In genomic region chr11:48028909-48029685, GRCh38 we compare ENCODE assay signal across 13 cellular contexts. TPM values are rescaled to one million over a fixed set of nuclear protein-coding genes. Genes with fewer than 3 reads are reported as not detected.
A peak's percentile ranks its signal among the peaks of the same experiment; 100 is the strongest.
DNase-seq lines count a peak whose midpoint lies in the region; ATAC-seq, FAIRE-seq and TF ChIP-seq lines count a peak whose summit lies in the region.
"Had no signal": no experiment of that assay in that cellular context is flagged by ENCODE, and none has a peak within 500 bp of the region (broad histone marks: within the 10 kb centered on the region; RNA-seq: fewer than 3 reads in every experiment).

No MANE protein-coding gene starts in this region.

- TF ChIP-seq CTCF in transverse colon (IDR thresholded peaks at IDR 0.05) (no peak), sigmoid colon (IDR thresholded peaks at IDR 0.05) (no peak)

- H3K9me3 ChIP-seq in transverse colon, result no peaks in the 10 kb centered on the region
- H3K9me3 ChIP-seq in sigmoid colon, result no peaks in the 10 kb centered on the region
- H3K9me3 ChIP-seq in MG63, result no peaks in the 10 kb centered on the region
- H3K9me3 ChIP-seq: adrenal gland, esophagus muscularis mucosa had no signal

- no peaks in the 10 kb centered on the region for H3K27me3 Mint-ChIP-seq in activated naive CD4-positive, alpha-beta T cell treated with anti-CD3 and anti-CD28 coated beads, Interleukin-2, amount 50 U/mL, for 24 hours
- no peaks in the 10 kb centered on the region for H3K27me3 Mint-ChIP-seq in activated CD8-positive, alpha-beta T cell treated with anti-CD3 and anti-CD28 coated beads, Interleukin-2, amount 10 ng/mL, durations not matched to agents 7 days and 5 days (ENCODE audit: low read depth)

- no peak for TF ChIP-seq POLR2A in transverse colon (IDR thresholded peaks at IDR 0.05)
- no peak for TF ChIP-seq POLR2A in sigmoid colon (IDR thresholded peaks at IDR 0.05)

- no peak for FAIRE-seq in GM19239 (lab: Jason Lieb, UNC)

- 72 to 100% methylated on average over 3 to 7 of the region's 7 CpGs for WGBS in transverse colon (ENCODE audit: low coverage in 1 of 2), 2 donors
- WGBS in sigmoid colon, 2 donors, result 57 to 74% methylated on average over 7 of the region's 7 CpGs

- H3K27me3 ChIP-seq in transverse colon (no peaks in the 10 kb centered on the region), sigmoid colon (no peaks in the 10 kb centered on the region), MG63 (no peaks in the 10 kb centered on the region)
- H3K27me3 ChIP-seq: adrenal gland, esophagus muscularis mucosa had no signal

- CTCF ChIA-PET in activated CD8-positive, alpha-beta T cell treated with anti-CD3 and anti-CD28 coated beads, Interleukin-2, amount 10 ng/mL, durations not matched to agents 7 days and 5 days (lab: Charles Lee), result interaction anchor here (0.6 to 2.0 kb wide), 4 partner anchors 14 to 94 kb away, joined by 3 to 10 read pairs (median 3); no protein-coding TSS in a partner anchor

- TF ChIP-seq EP300 in transverse colon (IDR thresholded peaks at IDR 0.05; ENCODE audit: low read depth) (no peak), sigmoid colon (IDR thresholded peaks at IDR 0.05) (no peak)

- H3K4me1 ChIP-seq in transverse colon (peaks cover 0 to 35% (median 11%) of the 10 kb centered on the region in 4 donors), sigmoid colon (peaks cover 0 to 30% (median 18%) of the 10 kb centered on the region in 4 donors)

- H3K36me3 ChIP-seq in transverse colon, result no peaks in the 10 kb centered on the region
- H3K36me3 ChIP-seq in sigmoid colon, result no peaks in the 10 kb centered on the region
- H3K36me3 ChIP-seq in MG63, result peaks cover 5% of the 10 kb centered on the region; the same call in 1 of the 2 replicates
- H3K36me3 ChIP-seq: adrenal gland, esophagus muscularis mucosa had no signal

- no peak overlapping the region for H3K4me3 ChIP-seq in transverse colon
- H3K4me3 ChIP-seq in sigmoid colon, result no peak overlapping the region
- H3K4me3 ChIP-seq in MG63, result no peak overlapping the region
- H3K4me3 ChIP-seq: adrenal gland, esophagus muscularis mucosa had no signal

- no peak for DNase-seq in activated naive CD4-positive, alpha-beta T cell treated with Interleukin-2 at 50 U/mL for 16 hours
- DNase-seq in activated CD8-positive, alpha-beta T cell treated with anti-CD3 and anti-CD28 coated beads, Interleukin-2, amount 10 ng/mL, durations not matched to agents 7 days and 5 days, result peak; percentile 44
- DNase-seq in iris pigment epithelial cell (ENCODE audit: low read depth) (peak; percentile 44), transverse colon (no peak), GM19239 (ENCODE audit: insufficient read length, low spot score) (no peak), sigmoid colon (no peak), MG63 (no peak)
- DNase-seq: adrenal gland, AML-193, NCI-H446 had no signal

- intact Hi-C loops in transverse colon (cut with DNase I; ENCODE audit: low total_unique reads) (no loop called here), sigmoid colon (cut with DNase I) (no loop called here)

- POLR2A ChIA-PET in activated CD8-positive, alpha-beta T cell treated with anti-CD3 and anti-CD28 coated beads, Interleukin-2, amount 10 ng/mL, durations not matched to agents 7 days and 5 days (lab: Charles Lee), result interaction anchor here (0.7 to 1.1 kb wide), 3 partner anchors 11 to 25 kb away, joined by 3 to 6 read pairs (median 3); no protein-coding TSS in a partner anchor

- peaks cover 59% of the 10 kb centered on the region for H3K4me1 Mint-ChIP-seq in activated naive CD4-positive, alpha-beta T cell treated with anti-CD3 and anti-CD28 coated beads, Interleukin-2, amount 50 U/mL, for 24 hours
- peaks cover 65% of the 10 kb centered on the region for H3K4me1 Mint-ChIP-seq in activated CD8-positive, alpha-beta T cell treated with anti-CD3 and anti-CD28 coated beads, Interleukin-2, amount 10 ng/mL, durations not matched to agents 7 days and 5 days (ENCODE audit: low read depth)

- peaks cover 6% of the 10 kb centered on the region for H3K36me3 Mint-ChIP-seq in activated naive CD4-positive, alpha-beta T cell treated with anti-CD3 and anti-CD28 coated beads, Interleukin-2, amount 50 U/mL, for 24 hours
- H3K36me3 Mint-ChIP-seq in activated CD8-positive, alpha-beta T cell treated with anti-CD3 and anti-CD28 coated beads, Interleukin-2, amount 10 ng/mL, durations not matched to agents 7 days and 5 days (ENCODE audit: low read depth), result peaks cover 48% of the 10 kb centered on the region
- H3K36me3 Mint-ChIP-seq: IgD-negative memory B cell had no signal

- no peaks in the 10 kb centered on the region for H3K9me3 Mint-ChIP-seq in activated naive CD4-positive, alpha-beta T cell treated with anti-CD3 and anti-CD28 coated beads, Interleukin-2, amount 50 U/mL, for 24 hours
- no peaks in the 10 kb centered on the region for H3K9me3 Mint-ChIP-seq in activated CD8-positive, alpha-beta T cell treated with anti-CD3 and anti-CD28 coated beads, Interleukin-2, amount 10 ng/mL, durations not matched to agents 7 days and 5 days (ENCODE audit: insufficient read depth)
- H3K9me3 Mint-ChIP-seq: IgD-negative memory B cell had no signal

- H3K27ac Mint-ChIP-seq in activated naive CD4-positive, alpha-beta T cell treated with anti-CD3 and anti-CD28 coated beads, Interleukin-2, amount 50 U/mL, for 24 hours, result peak overlapping the region; percentile 69
- H3K27ac Mint-ChIP-seq in activated CD8-positive, alpha-beta T cell treated with anti-CD3 and anti-CD28 coated beads, Interleukin-2, amount 10 ng/mL, durations not matched to agents 7 days and 5 days, result peak overlapping the region; percentile 73
- H3K27ac Mint-ChIP-seq: IgD-negative memory B cell had no signal

- ATAC-seq in activated CD8-positive, alpha-beta T cell treated with anti-CD3 and anti-CD28 coated beads, Interleukin-2, amount 10 ng/mL, durations not matched to agents 7 days and 5 days, result peak; percentile 71

- in situ Hi-C loops in transverse colon (cut with MboI; ENCODE audit: low pct_ligation_motif_present in 1 of 4, low pct_unique_long_range_greater_than_20kb in 1 of 4, low sequenced_read_pairs in 3 of 4), result no loop called here

- H3K4me3 Mint-ChIP-seq in activated naive CD4-positive, alpha-beta T cell treated with anti-CD3 and anti-CD28 coated beads, Interleukin-2, amount 50 U/mL, for 24 hours, result no peak overlapping the region
- H3K4me3 Mint-ChIP-seq in activated CD8-positive, alpha-beta T cell treated with anti-CD3 and anti-CD28 coated beads, Interleukin-2, amount 10 ng/mL, durations not matched to agents 7 days and 5 days, result no peak overlapping the region
- H3K4me3 Mint-ChIP-seq: IgD-negative memory B cell had no signal

- H3K27ac ChIP-seq in transverse colon, result peak overlapping the region in 3 of 4 donors; percentile 15 to 27 (median 26)
- peak overlapping the region in 1 of 4 donors; percentile 5 for H3K27ac ChIP-seq in sigmoid colon
- H3K27ac ChIP-seq: esophagus muscularis mucosa had no signal

RNA-seq across cellular contexts. Expression of gene PTPRJ, which starts 48.7 kb away (rescaled TPM):
- total RNA-seq in activated CD8-positive, alpha-beta T cell treated with anti-CD3 and anti-CD28 coated beads, Interleukin-2, amount 10 ng/mL, durations not matched to agents 7 days and 5 days, result 10 to 100 TPM; 56.5 to 62.9 TPM
- total RNA-seq in transverse colon, result 10 to 100 TPM; 25.3 to 40.8 (median 31.7) TPM
- 10 to 100 TPM in 3 of 4 donors, 1 to 10 TPM in 1; 7.9 to 12.2 (median 10.3) TPM for total RNA-seq in sigmoid colon
- 10 to 100 TPM in 1 of 3 donors, 1 to 10 TPM in 2; 2.4 to 23.3 (median 5.3) TPM for polyA plus RNA-seq in sigmoid colon
- total RNA-seq in MG63 (2014; rRNA removed; shearing (Covaris generic); ENCODE audit: low replicate concordance), result 7.7 and 9.2 TPM in 2 replicates

Comparison
In these comparisons a context has a peak if more than half of its experiments do, and no peak if none do; other contexts are left out.
1. DNase-seq: peak in activated CD8-positive, alpha-beta T cell treated with anti-CD3 and anti-CD28 coated beads, Interleukin-2, amount 10 ng/mL, durations not matched to agents 7 days and 5 days (single experiment) and iris pigment epithelial cell (single experiment); none in activated naive CD4-positive, alpha-beta T cell treated with Interleukin-2 at 50 U/mL for 16 hours (single experiment), transverse colon (single experiment), GM19239 (single experiment), sigmoid colon (single experiment) and MG63 (single experiment).